In genomic region chr11:13007702-13008435, GRCh38 we compare ENCODE assay signal across 11 cellular contexts. TPM values are rescaled to one million over a fixed set of nuclear protein-coding genes. Genes with fewer than 3 reads are reported as not detected.
DNase-seq lines count a peak whose midpoint lies in the region; ATAC-seq, FAIRE-seq and TF ChIP-seq lines count a peak whose summit lies in the region.
"Had no signal": no experiment of that assay in that cellular context is flagged by ENCODE, and none has a peak within 500 bp of the region (broad histone marks: within the 10 kb centered on the region; RNA-seq: fewer than 3 reads in every experiment).

No MANE protein-coding gene starts in this region.

- no peaks in the 10 kb centered on the region for H3K9me2 ChIP-seq in Karpas-422 (replicated peaks; ENCODE audit: insufficient read depth, low read length)

- DNase-seq in HT-29 (ENCODE audit: low spot score), result peak; percentile 82
- DNase-seq in RWPE2 (ENCODE audit: low spot score), result no peak
- DNase-seq in keratinocyte (ENCODE audit: low read depth, low spot score), result no peak
- DNase-seq in renal cortical epithelial cell (ENCODE audit: low read depth), result peak; percentile 85
- DNase-seq in Karpas-422, result no peak
- no peak for DNase-seq in endothelial cell (ENCODE audit: low spot score)
- DNase-seq in HuH-7.5 (ENCODE audit: low spot score), result no peak
- DNase-seq: activated CD4-positive, alpha-beta memory T cell treated with anti-CD3 and anti-CD28 coated beads, Interleukin-2, amount 10 ng/mL, durations not matched to agents 7 days and 5 days; MM.1S; T-helper 9 cell had no signal

- no peak overlapping the region for H2AFZ ChIP-seq in keratinocyte (ENCODE audit: control insufficient read depth, low read length)
- no peak overlapping the region for H2AFZ ChIP-seq in Karpas-422 (ENCODE audit: low read length)

- H3K9ac ChIP-seq in keratinocyte (ENCODE audit: control insufficient read depth, extremely low read depth, insufficient read depth, low read length) (no peak overlapping the region), Karpas-422 (ENCODE audit: low read length) (no peak overlapping the region)

- H3K4me3 ChIP-seq in RWPE2 (ENCODE audit: severe bottlenecking) (no peak overlapping the region), keratinocyte (ENCODE audit: control insufficient read depth in 2 of 3, extremely low read depth in 1 of 3, insufficient read depth in 2 of 3, low read depth in 1 of 3, low read length in 3 of 3) (peak overlapping the region; percentile 18 to 73 (median 50)), Karpas-422 (ENCODE audit: low read length) (no peak overlapping the region)

- dilution Hi-C loops in keratinocyte (cut with MboI; ENCODE audit: extremely low pct_ligation_motif_present, low sequenced_read_pairs), result no loop called here

- H3K36me3 ChIP-seq in RWPE2 (ENCODE audit: low read depth) (no peaks in the 10 kb centered on the region), keratinocyte (ENCODE audit: control insufficient read depth in 2 of 2, extremely low read depth in 1 of 2, insufficient read depth in 2 of 2, low read length in 2 of 2) (no peaks in the 10 kb centered on the region), Karpas-422 (ENCODE audit: insufficient read depth, low read length) (no peaks in the 10 kb centered on the region)
- H3K36me3 ChIP-seq: thoracic aorta had no signal

- TF ChIP-seq CTCF in RWPE2 (IDR thresholded peaks at IDR 0.05; ENCODE audit: poor library complexity, severe bottlenecking) (no peak), keratinocyte (optimal IDR thresholded peaks at IDR 0.05 in 1 of 3, IDR thresholded peaks at IDR 0.05 in 1 of 3, conservative IDR thresholded peaks at IDR 0.05 in 1 of 3; ENCODE audit: extremely low read depth in 1 of 3, insufficient read depth in 2 of 3, low read length in 3 of 3) (no peak), endothelial cell (IDR thresholded peaks at IDR 0.05; ENCODE audit: unreplicated experiment) (no peak)

- H3K9me3 Mint-ChIP-seq in endothelial cell (ENCODE audit: unreplicated experiment), result no peaks in the 10 kb centered on the region
- H3K9me3 Mint-ChIP-seq: activated CD4-positive, alpha-beta memory T cell treated with anti-CD3 and anti-CD28 coated beads, Interleukin-2, amount 10 ng/mL, durations not matched to agents 7 days and 5 days had no signal

- peaks cover 2% of the 10 kb centered on the region for H3K27me3 Mint-ChIP-seq in endothelial cell (ENCODE audit: unreplicated experiment)

- H3K4me1 Mint-ChIP-seq in endothelial cell (ENCODE audit: unreplicated experiment), result peaks cover 32% of the 10 kb centered on the region

- peak; percentile 98 for FAIRE-seq in keratinocyte (lab: Jason Lieb, UNC)

- H4K20me1 ChIP-seq in keratinocyte (ENCODE audit: control insufficient read depth, extremely low read depth, insufficient read depth, low read length), result no peaks in the 10 kb centered on the region
- H4K20me1 ChIP-seq in Karpas-422 (ENCODE audit: insufficient read depth, low read depth, low read length), result no peaks in the 10 kb centered on the region

- no peak overlapping the region for H3K4me3 Mint-ChIP-seq in endothelial cell (ENCODE audit: unreplicated experiment)

- H3K4me2 ChIP-seq in keratinocyte (ENCODE audit: control insufficient read depth, extremely low read depth, insufficient read depth, low read depth, low read length) (peak overlapping the region; percentile 86), Karpas-422 (ENCODE audit: low read depth, low read length, poor library complexity, severe bottlenecking) (no peak overlapping the region)

- no peak overlapping the region for H3K27ac ChIP-seq in RWPE2 (ENCODE audit: poor library complexity, severe bottlenecking)
- H3K27ac ChIP-seq in keratinocyte (ENCODE audit: control insufficient read depth, insufficient read depth, low read length), result no peak overlapping the region
- H3K27ac ChIP-seq in Karpas-422 (ENCODE audit: low read length), result no peak overlapping the region
- H3K27ac ChIP-seq: thoracic aorta had no signal

- no peaks in the 10 kb centered on the region for H3K9me3 ChIP-seq in RWPE2 (ENCODE audit: severe bottlenecking)
- no peaks in the 10 kb centered on the region for H3K9me3 ChIP-seq in keratinocyte (ENCODE audit: control insufficient read depth, low read depth, low read length)
- H3K9me3 ChIP-seq in Karpas-422 (ENCODE audit: low read length), result no peaks in the 10 kb centered on the region; the same call in 1 of the 2 replicates
- H3K9me3 ChIP-seq: thoracic aorta had no signal

- ATAC-seq in RWPE2 (ENCODE audit: low read depth), result peak; percentile 49

- H3K27me3 ChIP-seq in RWPE2 (ENCODE audit: insufficient read depth, poor library complexity, severe bottlenecking) (peaks cover 15% of the 10 kb centered on the region), keratinocyte (ENCODE audit: control insufficient read depth, extremely low read depth, insufficient read depth, low read length) (no peaks in the 10 kb centered on the region), Karpas-422 (ENCODE audit: low read length) (no peaks in the 10 kb centered on the region)

- no peak overlapping the region for H3K27ac Mint-ChIP-seq in endothelial cell (ENCODE audit: unreplicated experiment)
- H3K27ac Mint-ChIP-seq: activated CD4-positive, alpha-beta memory T cell treated with anti-CD3 and anti-CD28 coated beads, Interleukin-2, amount 10 ng/mL, durations not matched to agents 7 days and 5 days had no signal

- H3K4me1 ChIP-seq in RWPE2 (ENCODE audit: insufficient read depth, poor library complexity, severe bottlenecking) (peaks cover 7% of the 10 kb centered on the region), keratinocyte (ENCODE audit: control insufficient read depth, extremely low read depth, insufficient read depth, low read length) (peaks cover 51% of the 10 kb centered on the region), Karpas-422 (ENCODE audit: low read length) (no peaks in the 10 kb centered on the region)

- H3K9me1 ChIP-seq in keratinocyte (ENCODE audit: control insufficient read depth, extremely low read depth, insufficient read depth, low read length), result no peaks in the 10 kb centered on the region

- peaks cover 13% of the 10 kb centered on the region for H3K79me2 ChIP-seq in keratinocyte (ENCODE audit: control insufficient read depth, insufficient read depth, low read length)
- H3K79me2 ChIP-seq in Karpas-422 (ENCODE audit: low read length), result no peaks in the 10 kb centered on the region

- H3K36me3 Mint-ChIP-seq in endothelial cell (ENCODE audit: low read depth, unreplicated experiment), result no peaks in the 10 kb centered on the region

RNA-seq across cellular contexts. Expression of gene RASSF10, which starts 1.2 kb away (rescaled TPM):
- 32.4 and 33.8 TPM in 2 replicates for total RNA-seq in HT-29 (2014; rRNA removed; shearing (Covaris generic))
- 1.4 to 2.1 TPM (median 1.6 TPM) in 3 replicates for polyA plus RNA-seq in keratinocyte
- 1.8 TPM for polyA plus RNA-seq in keratinocyte (2011; ENCODE audit: low read depth)
- polyA plus RNA-seq in keratinocyte (2011; cell fraction: cytosol; rRNA removed), result 1.1 and 1.8 TPM in 2 replicates
- polyA plus RNA-seq in keratinocyte (2011; cell fraction: nucleus; rRNA removed), result 2.2 and 2.4 TPM in 2 replicates
- 1.3 and 2.9 TPM in 2 replicates for polyA plus RNA-seq in keratinocyte (2012; ENCODE audit: low replicate concordance)
- 1.2 to 1.8 TPM (median 1.7 TPM) in 3 replicates for polyA minus RNA-seq in keratinocyte
- polyA minus RNA-seq in keratinocyte (2011; cell fraction: cytosol; rRNA and poly(A)+ RNA removed), result 6.7 TPM
- polyA minus RNA-seq in keratinocyte (2011; cell fraction: nucleus; rRNA and poly(A)+ RNA removed), result 4.0 and 6.3 TPM in 2 replicates
- 2.6 and 13.2 TPM in 2 replicates for total RNA-seq in renal cortical epithelial cell
- total RNA-seq in Karpas-422 (2014; rRNA removed; shearing (Covaris generic); ENCODE audit: low replicate concordance), result not detected in 2 replicates
- 17.5 TPM for total RNA-seq in endothelial cell (ENCODE audit: unreplicated experiment)
- total RNA-seq: activated CD4-positive, alpha-beta memory T cell treated with anti-CD3 and anti-CD28 coated beads, Interleukin-2, amount 10 ng/mL, durations not matched to agents 7 days and 5 days; thoracic aorta had no signal

Comparison
In these comparisons a context has a peak if more than half of its experiments do, and no peak if none do; other contexts are left out.
1. DNase-seq: peak in HT-29 (single experiment) and renal cortical epithelial cell (single experiment); none in RWPE2 (single experiment), keratinocyte (single experiment), Karpas-422 (single experiment), endothelial cell (single experiment) and HuH-7.5 (single experiment).
2. H3K4me3 ChIP-seq: peak in keratinocyte (3 of 3); none in RWPE2 (single experiment) and Karpas-422 (single experiment).